ENCODE assay signal across 24 cellular contexts in genomic region chr2:99537910-99538485, GRCh38. TPM values are rescaled to one million over a fixed set of nuclear protein-coding genes. Genes with fewer than 3 reads are reported as not detected.
DNase-seq lines count a peak whose midpoint lies in the region; ATAC-seq, FAIRE-seq and TF ChIP-seq lines count a peak whose summit lies in the region.
"Had no signal": no experiment of that assay in that cellular context is flagged by ENCODE, and none has a peak within 500 bp of the region (broad histone marks: within the 10 kb centered on the region; RNA-seq: fewer than 3 reads in every experiment).

No MANE protein-coding gene starts in this region.

- no peak for TF ChIP-seq EP300 in HepG2 (IDR thresholded peaks at IDR 0.05; ENCODE audit: low read depth in 2 of 2, low read length in 2 of 2)
- TF ChIP-seq EP300 in HepG2 (CRISPR knock-in tag; IDR thresholded peaks at IDR 0.05; ENCODE audit: borderline replicate concordance), result no peak

- intact Hi-C loops in HepG2 (cut with micrococcal nuclease; ENCODE audit: unreplicated experiment) (no loop called here), right lobe of liver (cut with DNase I) (no loop called here)

- H3K27me3 ChIP-seq in HepG2 (ENCODE audit: control insufficient read depth in 1 of 2, insufficient read depth in 2 of 2, low read length in 2 of 2) (no peaks in the 10 kb centered on the region), right lobe of liver (no peaks in the 10 kb centered on the region), foreskin keratinocyte (no peaks in the 10 kb centered on the region)
- H3K27me3 ChIP-seq: BE2C; BLaER1 treated with 17β-estradiol and CSF1 and Interleukin-3, amounts not matched to agents 10 nM and 100 nM had no signal

- peak; percentile 3 for DNase-seq in SIG-M5 treated with dmso at 0.1 percent for 504 hours (lab: John Stamatoyannopoulos, UW; ENCODE audit: unreplicated experiment)
- DNase-seq in SIG-M5 (lab: John Stamatoyannopoulos, UW), result no peak
- no peak for DNase-seq in HepG2 (ENCODE audit: low spot score)
- no peak for DNase-seq in right lobe of liver
- peak; percentile 18 to 58 for DNase-seq in foreskin keratinocyte
- DNase-seq in activated CD4-positive, CD25-positive, alpha-beta regulatory T cell (lab: John Stamatoyannopoulos, UW), result no peak
- no peak for DNase-seq in Ammon's horn (ENCODE audit: low spot score)
- DNase-seq: BE2C; CD4-positive, alpha-beta T cell; CD8-positive, alpha-beta memory T cell; DMS 273 treated with DMSO at 0.1 percent for 48 hours; DMS79; EL; GDM1; GOT3 had no signal

- in situ Hi-C loops in HepG2 (cut with HindIII; ENCODE audit: extremely low pct_ligation_motif_present, low pct_unique_long_range_greater_than_20kb), result no loop called here

- no peak overlapping the region for H2AFZ ChIP-seq in HepG2 (ENCODE audit: low read length)

- H4K20me1 ChIP-seq in HepG2 (ENCODE audit: insufficient read depth, low read length), result no peaks in the 10 kb centered on the region
- H4K20me1 ChIP-seq: BLaER1 treated with 17β-estradiol and CSF1 and Interleukin-3, amounts not matched to agents 10 nM and 100 nM had no signal

- TF ChIP-seq CTCF in HepG2 (CRISPR knock-in tag; IDR thresholded peaks at IDR 0.05) (no peak), right lobe of liver (IDR thresholded peaks at IDR 0.05) (no peak), foreskin keratinocyte (conservative IDR thresholded peaks at IDR 0.05) (no peak)

- H3K36me3 ChIP-seq in HepG2 (replicated peaks in 1 of 2; ENCODE audit: control insufficient read depth in 1 of 2, insufficient read depth in 2 of 2, low read length in 2 of 2), result no peaks in the 10 kb centered on the region
- no peaks in the 10 kb centered on the region for H3K36me3 ChIP-seq in right lobe of liver
- H3K36me3 ChIP-seq: BE2C; BLaER1 treated with 17β-estradiol and CSF1 and Interleukin-3, amounts not matched to agents 10 nM and 100 nM; HAP-1 had no signal

- H3K9ac ChIP-seq in HepG2 (ENCODE audit: insufficient read depth, low read depth, low read length), result no peak overlapping the region
- H3K9ac ChIP-seq: BLaER1 treated with 17β-estradiol and CSF1 and Interleukin-3, amounts not matched to agents 10 nM and 100 nM had no signal

- 9% methylated on average over 4 of the region's 4 CpGs for WGBS in HepG2 (ENCODE audit: low lambda C conversion rate)
- 83% methylated on average over 4 of the region's 4 CpGs for WGBS in right lobe of liver (ENCODE audit: insufficient coverage, low coverage, low lambda C conversion rate, missing lambda C conversion rate)

- H3K4me3 ChIP-seq in HepG2 (replicated peaks in 1 of 3; ENCODE audit: insufficient read depth in 1 of 3, low read depth in 2 of 3, low read length in 3 of 3), result no peak overlapping the region
- H3K4me3 ChIP-seq in right lobe of liver, result no peak overlapping the region
- H3K4me3 ChIP-seq: BLaER1 treated with 17β-estradiol and CSF1 and Interleukin-3, amounts not matched to agents 10 nM and 100 nM; GM12878; HAP-1 had no signal

- FAIRE-seq in HepG2 (lab: Jason Lieb, UNC), result no peak
- FAIRE-seq: A204.1, D721Med, GM12878, GM18507, H54 had no signal

- H3K27ac ChIP-seq in HepG2 (ENCODE audit: extremely low read length, insufficient read depth, low read length), result no peak overlapping the region
- no peak overlapping the region for H3K27ac ChIP-seq in right lobe of liver
- no peak overlapping the region for H3K27ac ChIP-seq in foreskin keratinocyte
- H3K27ac ChIP-seq: 22Rv1; BLaER1 treated with 17β-estradiol and CSF1 and Interleukin-3, amounts not matched to agents 10 nM and 100 nM had no signal

- no peak overlapping the region for H3K4me2 ChIP-seq in HepG2 (ENCODE audit: low read depth, low read length)
- H3K4me2 ChIP-seq: BLaER1 treated with 17β-estradiol and CSF1 and Interleukin-3, amounts not matched to agents 10 nM and 100 nM had no signal

- CTCF ChIA-PET in HepG2 (lab: Yijun Ruan, JAX; ENCODE audit: low intra/inter-chr PET ratio, low total read pairs), result no interaction called here

- TF ChIP-seq RAD21 in HepG2 (CRISPR knock-in tag; IDR thresholded peaks at IDR 0.05), result no peak

- TF ChIP-seq POLR2A in HepG2 (IDR thresholded peaks at IDR 0.05; ENCODE audit: insufficient read depth in 1 of 2, low read depth in 2 of 2, low read length in 2 of 2), result no peak
- no peak for TF ChIP-seq POLR2A in right lobe of liver (IDR thresholded peaks at IDR 0.05)
- TF ChIP-seq POLR2A in GM18505 (IDR thresholded peaks at IDR 0.05; ENCODE audit: borderline replicate concordance, extremely low read depth, insufficient read depth, insufficient read length), result no peak

- ATAC-seq in HepG2 (no peak), right lobe of liver (no peak), foreskin keratinocyte (no peak), GM18505 (IDR thresholded peaks at IDR 0.05; ENCODE audit: unreplicated experiment) (no peak)
- ATAC-seq: GM12878 had no signal

- H3K9me3 ChIP-seq in HepG2 (ENCODE audit: low read length), result peaks cover 5% of the 10 kb centered on the region; the same call in 1 of the 2 replicates
- no peaks in the 10 kb centered on the region for H3K9me3 ChIP-seq in right lobe of liver
- H3K9me3 ChIP-seq: BE2C had no signal

- POLR2A ChIA-PET in HepG2 (lab: Yijun Ruan, JAX), result no interaction called here

- BruUV-seq in HepG2 (replicated peaks; lab: Mats Ljungman, UMichigan), result no TSS peak

- H3K4me1 ChIP-seq in HepG2 (ENCODE audit: insufficient read depth, low read length), result no peaks in the 10 kb centered on the region
- no peaks in the 10 kb centered on the region for H3K4me1 ChIP-seq in right lobe of liver
- no peaks in the 10 kb centered on the region for H3K4me1 ChIP-seq in foreskin keratinocyte
- H3K4me1 ChIP-seq: BE2C; BLaER1 treated with 17β-estradiol and CSF1 and Interleukin-3, amounts not matched to agents 10 nM and 100 nM; HAP-1 had no signal

- no peaks in the 10 kb centered on the region for H3K79me2 ChIP-seq in HepG2 (ENCODE audit: insufficient read depth, low read length)

TF ChIP-seq in HepG2, 621 proteins besides CTCF, POLR2A, EP300 and RAD21:
- TF ChIP-seq ZKSCAN1 (IDR thresholded peaks at IDR 0.05; ENCODE audit: low read length) (no peak), CEBPB (IDR thresholded peaks at IDR 0.05; ENCODE audit: borderline replicate concordance, low read depth, low read length) (peak; percentile 32; the same call in 1 of the 2 replicates), LCORL (IDR thresholded peaks at IDR 0.05) (no peak), LCORL (CRISPR knock-in tag; IDR thresholded peaks at IDR 0.05) (no peak), NR1H2 (CRISPR knock-in tag; IDR thresholded peaks at IDR 0.05; ENCODE audit: borderline replicate concordance, low read depth) (no peak), NFE2L2 (IDR thresholded peaks at IDR 0.05; ENCODE audit: low read length) (no peak), PRMT3 (CRISPR knock-in tag; IDR thresholded peaks at IDR 0.05; ENCODE audit: borderline replicate concordance, low read depth) (no peak), ZNF740 (CRISPR knock-in tag; IDR thresholded peaks at IDR 0.05) (no peak), CREB1 (IDR thresholded peaks at IDR 0.05) (peak; percentile 63), CREB1 (CRISPR knock-in tag; IDR thresholded peaks at IDR 0.05) (no peak), ZNF234 (CRISPR knock-in tag; conservative IDR thresholded peaks at IDR 0.05) (no peak), ATF7 (IDR thresholded peaks at IDR 0.05) (peak; percentile 56; the same call in 1 of the 2 replicates), ATF7 (CRISPR knock-in tag; IDR thresholded peaks at IDR 0.05) (no peak)
TF ChIP-seq in HepG2: peak in this region for 3.

RNA-seq across cellular contexts. Expression of gene REV1, which starts 48.2 kb away (rescaled TPM):
- 38.5 and 49.1 TPM in 2 replicates for total RNA-seq in HepG2 (2016; rRNA removed; fragmentation: Illumina TruSeq; extraction: Trizol)
- total RNA-seq in HepG2 (2016; cell fraction: cytosol; rRNA removed; fragmentation: Illumina TruSeq; extraction: Trizol; ENCODE audit: low read depth), result 35.6 and 38.1 TPM in 2 replicates
- total RNA-seq in HepG2 (2016; cell fraction: insoluble cytoplasmic fraction; rRNA removed; fragmentation: Illumina TruSeq; extraction: Trizol), result 34.9 and 46.6 TPM in 2 replicates
- 30.1 and 35.1 TPM in 2 replicates for total RNA-seq in HepG2 (2016; cell fraction: membrane; rRNA removed; fragmentation: Illumina TruSeq; extraction: Trizol)
- 98.0 and 100 TPM in 2 replicates for total RNA-seq in HepG2 (2016; cell fraction: nucleus; rRNA removed; fragmentation: Illumina TruSeq; extraction: Trizol)
- 62.9 and 71.8 TPM in 2 replicates for polyA plus RNA-seq in HepG2 (2011; rRNA removed)
- polyA plus RNA-seq in HepG2 (2011; cell fraction: cytosol; rRNA removed), result 13.1 and 19.3 TPM in 2 replicates
- 111 and 115 TPM in 2 replicates for polyA plus RNA-seq in HepG2 (2011; cell fraction: nucleus; rRNA removed)
- polyA plus RNA-seq in HepG2 (2012), result 37.1 and 46.7 TPM in 2 replicates
- polyA plus RNA-seq in HepG2 (2016; cell fraction: cytosol; fragmentation: Illumina TruSeq; extraction: Trizol; ENCODE audit: low read depth), result 2.3 and 2.8 TPM in 2 replicates
- 20.9 and 25.4 TPM in 2 replicates for polyA plus RNA-seq in HepG2 (2016; cell fraction: insoluble cytoplasmic fraction; fragmentation: Illumina TruSeq; extraction: Trizol; ENCODE audit: low read depth)
- 5.5 and 7.5 TPM in 2 replicates for polyA plus RNA-seq in HepG2 (2016; cell fraction: membrane; fragmentation: Illumina TruSeq; extraction: Trizol; ENCODE audit: low read depth)
- 112 and 115 TPM in 2 replicates for polyA plus RNA-seq in HepG2 (2016; cell fraction: nucleus; fragmentation: Illumina TruSeq; extraction: Trizol; ENCODE audit: insufficient read depth, low read depth)
- polyA minus RNA-seq in HepG2 (2011; rRNA and poly(A)+ RNA removed; ENCODE audit: low replicate concordance), result 48.6 and 51.6 TPM in 2 replicates
- 23.2 and 29.9 TPM in 2 replicates for polyA minus RNA-seq in HepG2 (2011; cell fraction: cytosol; rRNA and poly(A)+ RNA removed)
- polyA minus RNA-seq in HepG2 (2011; cell fraction: nucleus; rRNA and poly(A)+ RNA removed), result 236 and 239 TPM in 2 replicates
- total RNA-seq in right lobe of liver, result 10 to 100 TPM; 12.6 to 21.6 (median 13.6) TPM
- total RNA-seq in foreskin keratinocyte, result 30.2 and 31.9 TPM in 2 replicates
- polyA plus RNA-seq in foreskin keratinocyte, result 7.1 and 9.1 TPM in 2 replicates

Comparison
In these comparisons a context has a peak if more than half of its experiments do, and no peak if none do; other contexts are left out.
1. DNase-seq: peak in SIG-M5 treated with dmso at 0.1 percent for 504 hours (single experiment) and foreskin keratinocyte (2 of 2); none in SIG-M5 (single experiment), HepG2 (single experiment), right lobe of liver (0 of 3), activated CD4-positive, CD25-positive, alpha-beta regulatory T cell (0 of 4) and Ammon's horn (single experiment).